1 cellular context compared by ENCODE assay signal in genomic region chr16:87490799-87491521, GRCh38.
TF ChIP-seq lines count a peak whose summit lies in the region.

No MANE protein-coding gene starts in this region.

TF ChIP-seq in HepG2, 621 proteins besides CTCF, POLR2A, EP300 and RAD21 (continued from another document and continues in another):
- peak; percentile 53; the same call in 1 of the 2 replicates for TF ChIP-seq ZFP91 (CRISPR knock-in tag; IDR thresholded peaks at IDR 0.05; ENCODE audit: borderline replicate concordance)
- peak; percentile 39; the same call in 1 of the 2 replicates for TF ChIP-seq ZBTB10 (CRISPR knock-in tag; IDR thresholded peaks at IDR 0.05; ENCODE audit: borderline replicate concordance)
- TF ChIP-seq ZNF343 (CRISPR knock-in tag; IDR thresholded peaks at IDR 0.05): 0 out of 2 replicates have a peak, but pooled peaks have one; percentile 42
- peak; percentile 31 for TF ChIP-seq ZNF883 (CRISPR knock-in tag; IDR thresholded peaks at IDR 0.05; ENCODE audit: not compliant biosample characterization)
- 0 out of 2 replicates have a peak, but pooled peaks have one; percentile 19 for TF ChIP-seq ZMYM4 (CRISPR knock-in tag; IDR thresholded peaks at IDR 0.05)
- 0 out of 2 replicates have a peak, but pooled peaks have one; percentile 31 for TF ChIP-seq FOXC1 (CRISPR knock-in tag; IDR thresholded peaks at IDR 0.05; ENCODE audit: borderline replicate concordance)
- 0 out of 2 replicates have a peak, but pooled peaks have one; percentile 22 for TF ChIP-seq HOMEZ (CRISPR knock-in tag; IDR thresholded peaks at IDR 0.05; ENCODE audit: low read depth)
- 0 out of 2 replicates have a peak, but pooled peaks have one; percentile 15 for TF ChIP-seq ZNF350 (CRISPR knock-in tag; IDR thresholded peaks at IDR 0.05; ENCODE audit: borderline replicate concordance, low read depth)
- TF ChIP-seq ASH2L (IDR thresholded peaks at IDR 0.05; ENCODE audit: insufficient read length, low read depth, low read length): peak; percentile 12
- 0 out of 2 replicates have a peak, but pooled peaks have one; percentile 46 for TF ChIP-seq ZMAT3 (CRISPR knock-in tag; conservative IDR thresholded peaks at IDR 0.05)
- TF ChIP-seq ZNF564 (CRISPR knock-in tag; IDR thresholded peaks at IDR 0.05): 0 out of 2 replicates have a peak, but pooled peaks have one; percentile 50
- peak; percentile 74 for TF ChIP-seq ZNF687 (CRISPR knock-in tag; IDR thresholded peaks at IDR 0.05)
- 0 out of 2 replicates have a peak, but pooled peaks have one; percentile 55 for TF ChIP-seq PRMT3 (CRISPR knock-in tag; IDR thresholded peaks at IDR 0.05; ENCODE audit: borderline replicate concordance, low read depth)
- TF ChIP-seq POLR2AphosphoS5 (IDR thresholded peaks at IDR 0.05; ENCODE audit: low read depth, low read length): peak; percentile 24; the same call in 1 of the 2 replicates
- peak; percentile 72; the same call in 1 of the 2 replicates for TF ChIP-seq ZNF800 (CRISPR knock-in tag; IDR thresholded peaks at IDR 0.05)
- TF ChIP-seq HMGXB4 (CRISPR knock-in tag; IDR thresholded peaks at IDR 0.05; ENCODE audit: borderline replicate concordance in 1 of 2, low read depth in 1 of 2): 0 out of 4 replicates have a peak, but pooled peaks of 1 of the 2 experiments have one; percentile 31
- peak; percentile 32; the same call in 1 of the 2 replicates for TF ChIP-seq ZNF441 (CRISPR knock-in tag; IDR thresholded peaks at IDR 0.05; ENCODE audit: borderline replicate concordance)
- TF ChIP-seq MLXIP (CRISPR knock-in tag; IDR thresholded peaks at IDR 0.05; ENCODE audit: borderline replicate concordance): peak; percentile 52; the same call in 1 of the 2 replicates
- peak; percentile 66 for TF ChIP-seq BHLHE40 (IDR thresholded peaks at IDR 0.05; ENCODE audit: low read length)
- TF ChIP-seq NFKB2 (CRISPR knock-in tag; IDR thresholded peaks at IDR 0.05; ENCODE audit: borderline replicate concordance): peak; percentile 74; the same call in 1 of the 2 replicates
- peak; percentile 66 for TF ChIP-seq SAP130 (CRISPR knock-in tag; IDR thresholded peaks at IDR 0.05; ENCODE audit: low read depth)
- TF ChIP-seq ZNF782 (CRISPR knock-in tag; IDR thresholded peaks at IDR 0.05; ENCODE audit: borderline replicate concordance): peak; percentile 65; the same call in 1 of the 2 replicates
- TF ChIP-seq YEATS4 (CRISPR knock-in tag; IDR thresholded peaks at IDR 0.05; ENCODE audit: borderline replicate concordance): peak; percentile 40
- 0 out of 2 replicates have a peak, but pooled peaks have one; percentile 41 for TF ChIP-seq ZNF230 (CRISPR knock-in tag; IDR thresholded peaks at IDR 0.05)
- peak; percentile 72; the same call in 1 of the 2 replicates for TF ChIP-seq AFF4 (CRISPR knock-in tag; IDR thresholded peaks at IDR 0.05)
- TF ChIP-seq MAX (IDR thresholded peaks at IDR 0.05): peak; percentile 73; the same call in 1 of the 2 replicates
- TF ChIP-seq ZNF607 (CRISPR knock-in tag; IDR thresholded peaks at IDR 0.05; ENCODE audit: borderline replicate concordance): 0 out of 2 replicates have a peak, but pooled peaks have one; percentile 15
